33 cellular contexts compared by ENCODE assay signal in the genomic region with DNA sequence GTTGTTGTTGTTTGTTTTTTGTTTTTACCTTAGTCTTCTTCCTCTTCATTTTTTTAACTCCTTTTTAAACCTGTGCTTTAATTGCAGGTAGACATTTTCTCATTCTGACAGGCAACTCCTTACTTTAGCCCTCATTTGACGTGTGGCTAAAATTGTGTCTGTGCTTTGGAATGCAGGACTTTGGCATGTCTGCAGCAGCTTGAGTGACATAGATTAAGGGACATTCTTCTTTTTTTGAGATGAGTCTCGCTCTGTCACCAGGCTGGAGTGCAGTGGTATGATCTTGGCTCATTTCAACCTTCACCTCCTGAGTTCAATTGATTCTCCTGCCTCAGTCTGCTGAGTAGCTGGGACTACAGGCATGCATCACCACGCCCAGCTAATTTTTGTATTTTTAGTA.
"Had no signal": no experiment of that assay in that cellular context is flagged by ENCODE, and none has a peak within 500 bp of the region (broad histone marks: within the 10 kb centered on the region; RNA-seq: fewer than 3 reads in every experiment).

No MANE protein-coding gene starts in this region.

- H3K4me2 ChIP-seq: KMS-11 had no signal

- H3K4me3 ChIP-seq: MG63 had no signal

- H3K27me3 ChIP-seq: MG63 had no signal

- H3K36me3 ChIP-seq: MG63 had no signal

- H3K9ac ChIP-seq: KMS-11 had no signal

- DNase-seq: Karpas-422, Kasumi-1, KG1, MG63, MM.1S, MV-4-11, NCI-H1048, NCI-H1092, NCI-H1092 treated with DMSO at 0.1 percent for 48 hours, NCI-H1105, NCI-H1105 treated with DMSO at 0.1 percent for 48 hours, NCI-H1417 treated with DMSO at 0.1 percent for 48 hours, NCI-H1436, NCI-H1436 treated with DMSO at 0.1 percent for 48 hours, NCI-H146, NCI-H1694, NCI-H1694 treated with DMSO at 0.1 percent for 48 hours, NCI-H187 treated with DMSO at 0.1 percent for 48 hours, NCI-H1930, NCI-H2029, NCI-H2029 treated with DMSO at 0.1 percent for 48 hours, NCI-H2081, NCI-H2081 treated with DMSO at 0.1 percent for 48 hours, NCI-H2107, NCI-H2171, NCI-H2171 treated with DMSO at 0.1 percent for 48 hours, NCI-H2227 treated with DMSO at 0.1 percent for 48 hours, NCI-H226, NCI-H345, NCI-H446, NCI-H446 treated with DMSO at 0.1 percent for 48 hours, NCI-H510A had no signal

- H3K27ac ChIP-seq: KMS-11 had no signal
